ENCODE assay signal across 8 cellular contexts in genomic region chr22:40346178-40347064, GRCh38. TPM values are rescaled to one million over a fixed set of nuclear protein-coding genes. Genes with fewer than 3 reads are reported as not detected.
DNase-seq lines count a peak whose midpoint lies in the region; ATAC-seq and TF ChIP-seq lines count a peak whose summit lies in the region.

Gene ADSL, plus strand, starts transcription at chr22:40346500. Its CDS starts 59 bp downstream, at chr22:40346559.

- H3K4me3 ChIP-seq in BLaER1 treated with 17β-estradiol and CSF1 and Interleukin-3, amounts not matched to agents 10 nM and 100 nM: peak within 1 kb of the TSS; percentile 77 to 89 (median 82)
- peak within 1 kb of the TSS; percentile 73 for H3K4me3 ChIP-seq in lower lobe of right lung

- H3K9me3 Mint-ChIP-seq in activated CD8-positive, alpha-beta T cell treated with anti-CD3 and anti-CD28 coated beads for 36 hours: no peaks in the 10 kb centered on the region

- no peaks in the 10 kb centered on the region for H3K9me3 ChIP-seq in BLaER1 treated with 17β-estradiol and CSF1 and Interleukin-3, amounts not matched to agents 10 nM and 100 nM (replicated peaks in 1 of 11)
- no peaks in the 10 kb centered on the region for H3K9me3 ChIP-seq in lower lobe of right lung

- peak; percentile 84 for ATAC-seq in GM19324 (IDR thresholded peaks at IDR 0.05; ENCODE audit: low FRiP score, unreplicated experiment)
- peak; percentile 79 for ATAC-seq in HG03460 (IDR thresholded peaks at IDR 0.05; ENCODE audit: unreplicated experiment)
- ATAC-seq in activated CD8-positive, alpha-beta T cell treated with anti-CD3 and anti-CD28 coated beads for 36 hours: peak; percentile 90
- peak; percentile 98 to 99 for ATAC-seq in lower lobe of right lung

- peaks cover 9 to 44% (median 33%) of the 10 kb centered on the region in 11 experiments; a peak in 18 of 22 replicates for H4K20me1 ChIP-seq in BLaER1 treated with 17β-estradiol and CSF1 and Interleukin-3, amounts not matched to agents 10 nM and 100 nM

- CTCF ChIA-PET in activated CD8-positive, alpha-beta T cell treated with anti-CD3 and anti-CD28 coated beads for 36 hours (lab: Charles Lee): interaction anchor here (0.7 to 3.8 kb wide), 24 partner anchors 18 to 419 kb away, joined by 3 to 35 read pairs (median 8); partner anchors contain the start of gene TNRC6B

- H3K4me2 ChIP-seq in BLaER1 treated with 17β-estradiol and CSF1 and Interleukin-3, amounts not matched to agents 10 nM and 100 nM: peak within 1 kb of the TSS; percentile 87 to 95 (median 91)

- peaks cover 36 to 56% (median 42%) of the 10 kb centered on the region in 10 experiments for H3K4me1 ChIP-seq in BLaER1 treated with 17β-estradiol and CSF1 and Interleukin-3, amounts not matched to agents 10 nM and 100 nM
- H3K4me1 ChIP-seq in lower lobe of right lung: peaks cover 29% of the 10 kb centered on the region

- H3K4me1 Mint-ChIP-seq in activated CD8-positive, alpha-beta T cell treated with anti-CD3 and anti-CD28 coated beads for 36 hours (ENCODE audit: low read depth): peaks cover 41% of the 10 kb centered on the region

- TF ChIP-seq CTCF in activated CD8-positive, alpha-beta T cell treated with anti-CD3 and anti-CD28 coated beads for 36 hours (IDR thresholded peaks at IDR 0.05): no peak
- no peak for TF ChIP-seq CTCF in lower lobe of right lung (IDR thresholded peaks at IDR 0.05)

- no peaks in the 10 kb centered on the region for H3K27me3 Mint-ChIP-seq in activated CD8-positive, alpha-beta T cell treated with anti-CD3 and anti-CD28 coated beads for 36 hours

- DNase-seq in NCI-H774 (lab: John Stamatoyannopoulos, UW) (peak; percentile 69), ecto neural progenitor cell (ENCODE audit: low spot score) (peak; percentile 93), lower lobe of right lung (peak; percentile 93)
- peak; percentile 92 for DNase-seq in activated CD8-positive, alpha-beta T cell treated with anti-CD3 and anti-CD28 coated beads for 36 hours
- DNase-seq in stimulated activated CD4-positive, alpha-beta T cell treated with anti-CD3 and anti-CD28 coated beads, TNF-alpha, amount 100 ng/mL, for 1 hour (ENCODE audit: low read depth in 3 of 3, low spot score in 1 of 3): peak; percentile 47 to 81 (median 62)

- H3K36me3 ChIP-seq in BLaER1 treated with 17β-estradiol and CSF1 and Interleukin-3, amounts not matched to agents 10 nM and 100 nM: peaks cover 27 to 33% (median 32%) of the 10 kb centered on the region in 11 experiments
- peaks cover 30% of the 10 kb centered on the region for H3K36me3 ChIP-seq in lower lobe of right lung

- POLR2A ChIA-PET in activated CD8-positive, alpha-beta T cell treated with anti-CD3 and anti-CD28 coated beads for 36 hours (lab: Charles Lee): interaction anchor here (0.7 to 4.9 kb wide), 24 partner anchors 8 to 642 kb away, joined by 3 to 31 read pairs (median 4); partner anchors contain the start of genes SGSM3 and TNRC6B

- no peaks in the 10 kb centered on the region for H3K27me3 ChIP-seq in BLaER1 treated with 17β-estradiol and CSF1 and Interleukin-3, amounts not matched to agents 10 nM and 100 nM
- H3K27me3 ChIP-seq in lower lobe of right lung (ENCODE audit: low read depth): no peaks in the 10 kb centered on the region

- H3K4me3 Mint-ChIP-seq in activated CD8-positive, alpha-beta T cell treated with anti-CD3 and anti-CD28 coated beads for 36 hours: peak within 1 kb of the TSS; percentile 96

- intact Hi-C loops in activated CD8-positive, alpha-beta T cell treated with anti-CD3 and anti-CD28 coated beads for 36 hours (cut with micrococcal nuclease): loop anchor here (5.0 to 10.0 kb wide), 3 partner anchors 62 to 304 kb away; partner anchors contain the start of gene TNRC6B
- intact Hi-C loops in lower lobe of right lung (cut with DNase I): no loop called here

- H3K36me3 Mint-ChIP-seq in activated CD8-positive, alpha-beta T cell treated with anti-CD3 and anti-CD28 coated beads for 36 hours (ENCODE audit: low read depth): peaks cover 33% of the 10 kb centered on the region

- peak within 1 kb of the TSS; percentile 68 to 92 (median 85) for H3K27ac ChIP-seq in BLaER1 treated with 17β-estradiol and CSF1 and Interleukin-3, amounts not matched to agents 10 nM and 100 nM
- H3K27ac ChIP-seq in lower lobe of right lung: peak within 1 kb of the TSS; percentile 82

- peak within 1 kb of the TSS; percentile 96 for H3K27ac Mint-ChIP-seq in activated CD8-positive, alpha-beta T cell treated with anti-CD3 and anti-CD28 coated beads for 36 hours

- H3K9ac ChIP-seq in BLaER1 treated with 17β-estradiol and CSF1 and Interleukin-3, amounts not matched to agents 10 nM and 100 nM: peak within 1 kb of the TSS; percentile 80 to 91 (median 86)

RNA-seq across cellular contexts. Expression of gene ADSL, which starts in this region (rescaled TPM):
- total RNA-seq in activated CD8-positive, alpha-beta T cell treated with anti-CD3 and anti-CD28 coated beads for 36 hours: 100 to 1,000 TPM; 160 to 169 TPM
- 38.1 TPM for total RNA-seq in lower lobe of right lung

Comparison
In these comparisons a context has a peak if more than half of its experiments do, and no peak if none do; other contexts are left out.
1. Peak in every context shown above with its lines: DNase-seq, ATAC-seq, H3K4me3 ChIP-seq and H3K27ac ChIP-seq.